20 cellular contexts compared by ENCODE assay signal in the genomic region with DNA sequence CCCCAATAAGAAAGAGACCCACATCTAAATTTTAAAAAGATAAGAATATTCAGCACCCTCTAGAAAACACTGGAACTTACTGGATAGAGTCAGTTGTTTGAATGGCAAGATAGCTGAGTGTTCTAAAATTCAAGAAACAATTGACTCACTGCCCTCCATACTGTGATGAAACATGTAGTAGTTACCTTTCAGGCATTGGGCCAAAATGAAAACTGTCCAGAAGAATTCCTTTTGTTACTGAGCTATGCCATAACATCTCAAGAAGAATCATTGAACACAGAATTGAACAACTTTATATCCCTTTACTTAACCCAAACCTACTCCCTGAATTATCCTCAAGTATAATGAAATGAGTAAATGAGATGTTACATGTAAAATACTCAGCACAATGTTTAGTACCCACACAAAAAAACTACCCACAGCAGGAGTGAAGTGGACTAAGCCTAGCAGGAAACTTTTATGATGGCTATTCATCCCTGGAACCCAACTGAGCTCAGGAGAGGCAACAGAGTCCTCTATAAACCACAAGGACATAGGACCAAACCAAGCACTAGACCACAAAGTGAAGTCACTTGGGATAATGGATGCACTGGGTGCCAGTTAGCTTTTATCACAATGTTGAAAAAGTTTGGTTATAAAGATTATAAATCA.
"Had no signal": no experiment of that assay in that cellular context is flagged by ENCODE, and none has a peak within 500 bp of the region (broad histone marks: within the 10 kb centered on the region; RNA-seq: fewer than 3 reads in every experiment).

No MANE protein-coding gene starts in this region.

- H3K9me3 ChIP-seq: left lung, sigmoid colon, stomach had no signal

- DNase-seq: activated CD4-positive, alpha-beta T cell treated with anti-CD3 and anti-CD28 coated beads for 1 hour; activated CD4-positive, alpha-beta T cell treated with anti-CD3 and anti-CD28 coated beads, Interleukin-2, amount 50 U/mL, for 1 hour; activated CD8-positive, alpha-beta T cell treated with anti-CD3 and anti-CD28 coated beads, Interleukin-2, amount 10 ng/mL, durations not matched to agents 7 days and 5 days; activated gamma-delta T cell; anterior cingulate cortex; cortex of kidney; glutamatergic neuron; kidney glomerular epithelial cell; left lung; naive thymus-derived CD8-positive, alpha-beta T cell; retina; sigmoid colon; stimulated activated CD4-positive, alpha-beta T cell treated with anti-CD3 and anti-CD28 coated beads, Interleukin-15, amount 100 ng/mL, for 24 hours; stomach; WERI-Rb-1 had no signal

- H3K27me3 ChIP-seq: hepatocyte, neural progenitor cell, sigmoid colon, stomach, suprapubic skin, tibial nerve had no signal

- H2AFZ ChIP-seq: hepatocyte, neural progenitor cell had no signal

- H3K4me1 ChIP-seq: left lung, neural progenitor cell, sigmoid colon, stomach, suprapubic skin, tibial nerve had no signal

- H3K4me2 ChIP-seq: hepatocyte, neural progenitor cell, smooth muscle cell had no signal

- H3K4me3 ChIP-seq: hepatocyte, left lung, neural progenitor cell, sigmoid colon, smooth muscle cell, stomach, suprapubic skin, tibial nerve had no signal

- H3K27ac ChIP-seq: hepatocyte, left lung, neural progenitor cell, sigmoid colon, stomach, suprapubic skin, tibial nerve, WERI-Rb-1 had no signal

- H3K79me2 ChIP-seq: hepatocyte had no signal

- H3K36me3 ChIP-seq: left lung, neural progenitor cell, sigmoid colon, stomach, suprapubic skin, tibial nerve, WERI-Rb-1 had no signal

- H3K9ac ChIP-seq: neural progenitor cell had no signal
